In the genomic region with DNA sequence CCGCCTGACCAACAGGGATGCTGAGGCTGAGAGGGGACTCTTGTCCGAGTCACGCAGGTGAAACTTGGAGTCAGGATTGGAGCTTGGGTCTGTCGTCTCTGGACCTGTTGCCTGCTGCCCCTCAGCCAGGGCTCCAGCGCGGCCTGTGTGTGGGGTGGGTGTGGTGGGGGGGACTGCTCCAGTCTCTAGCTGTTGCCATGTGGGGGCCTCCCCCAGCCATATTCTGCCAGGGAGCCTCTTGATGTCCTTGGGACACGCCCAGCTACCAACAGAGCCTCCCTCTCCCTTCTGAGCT, we compare ENCODE assay signal across 21 cellular contexts.
"Had no signal": no experiment of that assay in that cellular context is flagged by ENCODE, and none has a peak within 500 bp of the region (broad histone marks: within the 10 kb centered on the region; RNA-seq: fewer than 3 reads in every experiment).

No MANE protein-coding gene starts in this region.

- H2AFZ ChIP-seq: neural progenitor cell had no signal

- H3K27me3 ChIP-seq: gastrocnemius medialis, neural progenitor cell, ovary, right lobe of liver, tibial nerve had no signal

- H3K27ac ChIP-seq: epithelial cell of prostate, gastrocnemius medialis, neural progenitor cell, ovary, right lobe of liver, thoracic aorta, tibial nerve had no signal

- H3K4me3 ChIP-seq: gastrocnemius medialis, lung, mucosa of descending colon, neural progenitor cell, ovary, right lobe of liver, thoracic aorta, tibial nerve had no signal

- H3K9ac ChIP-seq: neural progenitor cell had no signal

- DNase-seq: central memory CD4-positive, alpha-beta T cell; effector CD8-positive, alpha-beta T cell; endodermal cell; foreskin fibroblast; gastrocnemius medialis; mucosa of descending colon; naive B cell; nucleus accumbens; ovary; retina; right lobe of liver; stimulated activated CD4-positive, alpha-beta T cell treated with anti-CD3 and anti-CD28 coated beads, Interleukin-2, amount 100 ng/mL, for 24 hours; stimulated activated CD4-positive, alpha-beta T cell treated with anti-CD3 and anti-CD28 coated beads, Interleukin-4, amount 100 ng/mL, for 24 hours; stimulated activated naive CD8-positive, alpha-beta T cell treated with anti-CD3 and anti-CD28 coated beads, Interleukin-15, Interleukin-2, amounts not matched to agents 100 U/mL and 50 U/mL, for 24 hours had no signal

- H3K4me1 ChIP-seq: gastrocnemius medialis, neural progenitor cell, right lobe of liver, tibial nerve had no signal

- FAIRE-seq: colon, keratinocyte had no signal

- H3K4me2 ChIP-seq: neural progenitor cell had no signal

- H3K36me3 ChIP-seq: gastrocnemius medialis, neural progenitor cell, ovary, thoracic aorta had no signal

- H3K9me3 ChIP-seq: gastrocnemius medialis, mucosa of descending colon, ovary, right lobe of liver, thoracic aorta, tibial nerve had no signal
